ENCODE assay signal across 29 cellular contexts in the genomic region with DNA sequence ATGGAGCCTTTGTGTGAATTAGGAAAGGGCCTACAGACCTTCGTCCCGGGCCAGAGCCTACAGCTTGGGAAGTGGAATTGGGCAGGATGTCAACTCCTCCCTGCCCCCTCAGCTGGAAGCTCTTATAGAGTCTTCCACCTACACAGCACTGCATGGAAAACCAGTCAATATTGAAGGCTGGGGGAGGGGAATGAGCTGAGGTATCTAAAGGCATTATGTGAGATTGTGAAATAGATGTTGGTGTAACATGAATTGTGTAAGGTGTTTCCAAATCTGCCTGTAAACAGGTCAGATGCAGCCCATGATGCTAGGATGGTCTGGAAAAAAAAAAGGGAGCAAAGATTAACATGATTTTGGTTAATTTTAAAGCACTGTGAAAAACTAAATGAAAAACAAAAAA.
"Had no signal": no experiment of that assay in that cellular context is flagged by ENCODE, and none has a peak within 500 bp of the region (broad histone marks: within the 10 kb centered on the region; RNA-seq: fewer than 3 reads in every experiment).

No MANE protein-coding gene starts in this region.

- H3K27ac ChIP-seq: ascending aorta, cardiac muscle cell, VCaP had no signal

- H3K36me3 ChIP-seq: ascending aorta, cardiac muscle cell had no signal

- H3K27me3 ChIP-seq: ascending aorta, cardiac muscle cell had no signal

- H3K9me3 ChIP-seq: ascending aorta had no signal

- DNase-seq: activated B cell treated with CpG ODN at 0.5 μM for 24 hours; activated CD4-positive, alpha-beta memory T cell treated with anti-CD3 and anti-CD28 coated beads for 36 hours; activated CD4-positive, alpha-beta T cell treated with anti-CD3 and anti-CD28 coated beads for 4 hours; activated CD4-positive, alpha-beta T cell treated with anti-CD3 and anti-CD28 coated beads, Interleukin-2, amount 10 ng/mL, durations not matched to agents 24 days and 14 days; activated CD4-positive, alpha-beta T cell treated with anti-CD3 and anti-CD28 coated beads, Interleukin-2, amount 50 U/mL, for 1 hour; activated CD4-positive, alpha-beta T cell treated with anti-CD3 and anti-CD28 coated beads, Interleukin-2, amount 50 U/mL, for 4 hours; activated CD4-positive, CD25-positive, alpha-beta regulatory T cell treated with anti-CD3 and anti-CD28 coated beads, Interleukin-2, amount 50 U/mL, for 72 hours; activated CD8-positive, alpha-beta memory T cell treated with anti-CD3 and anti-CD28 coated beads, Interleukin-2, amount 50 U/mL, for 4 hours; activated CD8-positive, alpha-beta T cell treated with anti-CD3 and anti-CD28 coated beads for 36 hours; activated gamma-delta T cell; activated naive CD4-positive, alpha-beta T cell treated with anti-CD3 and anti-CD28 coated beads, Interleukin-2, amount 10 ng/mL, durations not matched to agents 7 days and 5 days; activated naive CD4-positive, alpha-beta T cell treated with Interleukin-2 at 50 U/mL for 16 hours; activated naive CD8-positive, alpha-beta T cell treated with anti-CD3 and anti-CD28 coated beads, Interleukin-2, amount 10 ng/mL, durations not matched to agents 7 days and 5 days; activated naive CD8-positive, alpha-beta T cell treated with anti-CD3 and anti-CD28 coated beads, Interleukin-2, amount 50 U/mL, for 24 hours; activated T-cell treated with anti-CD3 and anti-CD28 coated beads for 4 hours; activated T-cell treated with anti-CD3 and anti-CD28 coated beads, Interleukin-2, amount 50 U/mL, for 1 hour; activated T-cell treated with anti-CD3 and anti-CD28 coated beads, Interleukin-2, amount 50 U/mL, for 4 hours; activated T-cell treated with anti-CD3 and anti-CD28 coated beads, Interleukin-2, amount 50 U/mL, for 72 hours; amygdala; anterior cingulate cortex; caudate nucleus; cerebellar nuclear complex; T-helper 1 cell; T-helper 2 cell; T-helper 9 cell had no signal

- ATAC-seq: activated CD8-positive, alpha-beta T cell treated with anti-CD3 and anti-CD28 coated beads for 36 hours; activated naive CD8-positive, alpha-beta T cell treated with anti-CD3 and anti-CD28 coated beads, Interleukin-2, amount 50 U/mL, for 24 hours; activated T-cell treated with anti-CD3 and anti-CD28 coated beads, Interleukin-2, amount 50 U/mL, for 4 hours; activated T-cell treated with anti-CD3 and anti-CD28 coated beads, Interleukin-2, amount 50 U/mL, for 72 hours; activated T-helper 17 cell treated with anti-CD3 and anti-CD28 coated beads, Interleukin-2, amount 50 U/mL, for 72 hours had no signal

- H3K4me3 ChIP-seq: ascending aorta, cardiac muscle cell had no signal

- H3K4me1 ChIP-seq: ascending aorta had no signal
